Comparison of ENCODE assay signal across 8 cellular contexts in the genomic region with DNA sequence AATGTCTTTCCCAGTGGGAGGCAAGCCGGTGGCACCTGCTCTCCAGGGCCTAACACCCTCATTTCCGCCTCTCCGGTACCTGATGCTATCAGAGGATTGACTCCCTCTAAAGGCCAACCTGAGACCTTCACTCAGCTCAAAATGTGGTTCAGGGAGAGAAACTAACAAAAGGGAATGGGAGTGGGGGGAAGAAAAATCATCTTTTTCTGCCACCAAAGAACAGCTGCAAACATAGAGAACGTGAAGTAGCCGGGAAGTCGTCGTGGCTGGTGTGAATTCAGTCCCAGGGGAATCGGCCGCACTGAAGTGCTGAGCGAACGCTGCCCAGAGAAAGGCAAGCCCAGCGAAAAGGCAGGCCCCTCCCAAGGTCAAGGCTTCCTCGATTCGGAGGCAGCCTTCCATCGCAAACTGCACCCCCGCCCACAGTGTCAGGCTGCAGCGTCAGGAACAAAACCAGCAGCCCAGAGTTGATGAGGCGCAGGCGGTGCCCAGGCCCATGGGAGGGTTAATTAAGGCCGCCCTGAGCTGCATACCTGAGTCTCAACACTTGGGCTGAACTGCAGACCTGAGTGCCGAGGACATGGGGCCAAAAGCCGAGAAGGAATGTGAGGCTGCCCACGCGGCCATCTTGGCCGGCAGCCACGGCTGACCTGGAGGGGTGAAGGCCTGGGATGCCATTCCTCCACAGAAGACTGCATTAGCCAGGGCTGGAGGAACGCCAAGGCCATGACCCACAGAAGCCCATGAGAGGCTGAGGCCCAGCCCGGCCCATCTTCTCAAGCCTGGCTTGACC.
DNase-seq lines count a peak whose midpoint lies in the region; ATAC-seq and TF ChIP-seq lines count a peak whose summit lies in the region.

No MANE protein-coding gene starts in this region.

- H3K4me1 Mint-ChIP-seq in neural crest cell, result peaks cover 24% of the 10 kb centered on the region
- H3K4me1 Mint-ChIP-seq in naive thymus-derived CD8-positive, alpha-beta T cell, result peaks cover 0 to 4% (median 0%) of the 10 kb centered on the region in 4 donors

- no peak overlapping the region for H3K4me2 ChIP-seq in OCI-LY3 (ENCODE audit: low read length)

- no peaks in the 10 kb centered on the region for H3K9me3 ChIP-seq in OCI-LY3 (ENCODE audit: insufficient read depth, low read length)

- no peaks in the 10 kb centered on the region for H3K4me1 ChIP-seq in OCI-LY3 (ENCODE audit: low read length)

- TF ChIP-seq CTCF in OCI-LY3 (IDR thresholded peaks at IDR 0.05; ENCODE audit: low read depth, low read length), result 0 out of 2 replicates have a peak, but pooled peaks have one; percentile 7
- TF ChIP-seq CTCF in fibroblast of pulmonary artery (IDR thresholded peaks at IDR 0.05; ENCODE audit: low read length, missing control alignments), result peak; percentile 32
- TF ChIP-seq CTCF in neural crest cell (conservative IDR thresholded peaks at IDR 0.05), result peak; percentile 21

- H3K27me3 Mint-ChIP-seq in neural crest cell (ENCODE audit: low read depth), result no peaks in the 10 kb centered on the region
- peaks cover 0 to 8% (median 4%) of the 10 kb centered on the region in 5 donors for H3K27me3 Mint-ChIP-seq in naive thymus-derived CD8-positive, alpha-beta T cell

- POLR2A ChIA-PET in naive thymus-derived CD8-positive, alpha-beta T cell (lab: Charles Lee), result no interaction called here

- H4K20me1 ChIP-seq in OCI-LY3 (ENCODE audit: insufficient read depth, low read length), result no peaks in the 10 kb centered on the region

- no peak overlapping the region for H3K4me3 Mint-ChIP-seq in neural crest cell
- no peak overlapping the region for H3K4me3 Mint-ChIP-seq in naive thymus-derived CD8-positive, alpha-beta T cell

- H3K27ac ChIP-seq in OCI-LY3 (ENCODE audit: low read length), result no peak overlapping the region

- H3K79me2 ChIP-seq in OCI-LY3 (ENCODE audit: low read length), result no peaks in the 10 kb centered on the region

- peak; percentile 35 for DNase-seq in DMS79 (lab: John Stamatoyannopoulos, UW)
- DNase-seq in fibroblast of pulmonary artery (ENCODE audit: low read depth), result peak; percentile 84
- DNase-seq in neural crest cell (ENCODE audit: low read depth, low spot score), result no peak
- DNase-seq in occipital lobe (lab: John Stamatoyannopoulos, UW), result no peak
- no peak for DNase-seq in naive thymus-derived CD8-positive, alpha-beta T cell

- no peak overlapping the region for H3K27ac Mint-ChIP-seq in neural crest cell (ENCODE audit: unreplicated experiment)
- no peak overlapping the region for H3K27ac Mint-ChIP-seq in naive thymus-derived CD8-positive, alpha-beta T cell

- H3K9ac ChIP-seq in OCI-LY3 (ENCODE audit: low read length), result no peak overlapping the region

- no peak for ATAC-seq in naive thymus-derived CD8-positive, alpha-beta T cell
- ATAC-seq in GM18511 (IDR thresholded peaks at IDR 0.05; ENCODE audit: unreplicated experiment), result no peak
- ATAC-seq in GM18858 (IDR thresholded peaks at IDR 0.05; ENCODE audit: unreplicated experiment), result no peak

- no peaks in the 10 kb centered on the region for H3K36me3 ChIP-seq in OCI-LY3 (replicated peaks; ENCODE audit: low read depth, low read length)

- peaks cover 3% of the 10 kb centered on the region for H3K36me3 Mint-ChIP-seq in neural crest cell (ENCODE audit: low read depth)
- H3K36me3 Mint-ChIP-seq in naive thymus-derived CD8-positive, alpha-beta T cell, result peaks cover 0 to 19% (median 0%) of the 10 kb centered on the region in 3 donors

- peaks cover 4% of the 10 kb centered on the region for H3K9me3 Mint-ChIP-seq in neural crest cell
- peaks cover 0 to 39% (median 14%) of the 10 kb centered on the region in 9 donors for H3K9me3 Mint-ChIP-seq in naive thymus-derived CD8-positive, alpha-beta T cell

- peaks cover 22% of the 10 kb centered on the region for H3K27me3 ChIP-seq in OCI-LY3 (ENCODE audit: low read depth, low read length)

- H3K4me3 ChIP-seq in OCI-LY3 (ENCODE audit: low read length) (no peak overlapping the region), fibroblast of pulmonary artery (replicated peaks; ENCODE audit: low read depth, low read length) (no peak overlapping the region)

- H2AFZ ChIP-seq in OCI-LY3 (ENCODE audit: low read depth, low read length), result no peak overlapping the region

Comparison
In these comparisons a context has a peak if more than half of its experiments do, and no peak if none do; other contexts are left out.
1. DNase-seq: peak in DMS79 (single experiment) and fibroblast of pulmonary artery (single experiment); none in neural crest cell (single experiment), occipital lobe (single experiment) and naive thymus-derived CD8-positive, alpha-beta T cell (0 of 10).
2. Peak in every context shown above with its lines, with median percentiles within 50 percentile points of each other: CTCF ChIP-seq.